1 cellular context compared by ENCODE assay signal in genomic region chr20:23164176-23164601, GRCh38.
TF ChIP-seq lines count a peak whose summit lies in the region.

No MANE protein-coding gene starts in this region.

TF ChIP-seq in IMR-90, 13 proteins besides CTCF, POLR2A, EP300 and RAD21 (continued from another document):
- TF ChIP-seq ELK1 (IDR thresholded peaks at IDR 0.05; ENCODE audit: borderline replicate concordance, low read depth, low read length) (no peak), RFX5 (IDR thresholded peaks at IDR 0.05; ENCODE audit: low read depth, low read length) (no peak), CEBPB (IDR thresholded peaks at IDR 0.05; ENCODE audit: low read depth, low read length) (no peak), CHD1 (IDR thresholded peaks at IDR 0.05; ENCODE audit: low read depth, low read length) (no peak), FOS (IDR thresholded peaks at IDR 0.05; ENCODE audit: low read depth, low read length) (no peak), SMC3 (IDR thresholded peaks at IDR 0.05; ENCODE audit: low read depth, low read length) (no peak), RCOR1 (IDR thresholded peaks at IDR 0.05; ENCODE audit: insufficient replicate concordance, low read length) (no peak)
TF ChIP-seq in IMR-90: peak in this region for 0.
